Comparison of ENCODE assay signal across 8 cellular contexts in the genomic region with DNA sequence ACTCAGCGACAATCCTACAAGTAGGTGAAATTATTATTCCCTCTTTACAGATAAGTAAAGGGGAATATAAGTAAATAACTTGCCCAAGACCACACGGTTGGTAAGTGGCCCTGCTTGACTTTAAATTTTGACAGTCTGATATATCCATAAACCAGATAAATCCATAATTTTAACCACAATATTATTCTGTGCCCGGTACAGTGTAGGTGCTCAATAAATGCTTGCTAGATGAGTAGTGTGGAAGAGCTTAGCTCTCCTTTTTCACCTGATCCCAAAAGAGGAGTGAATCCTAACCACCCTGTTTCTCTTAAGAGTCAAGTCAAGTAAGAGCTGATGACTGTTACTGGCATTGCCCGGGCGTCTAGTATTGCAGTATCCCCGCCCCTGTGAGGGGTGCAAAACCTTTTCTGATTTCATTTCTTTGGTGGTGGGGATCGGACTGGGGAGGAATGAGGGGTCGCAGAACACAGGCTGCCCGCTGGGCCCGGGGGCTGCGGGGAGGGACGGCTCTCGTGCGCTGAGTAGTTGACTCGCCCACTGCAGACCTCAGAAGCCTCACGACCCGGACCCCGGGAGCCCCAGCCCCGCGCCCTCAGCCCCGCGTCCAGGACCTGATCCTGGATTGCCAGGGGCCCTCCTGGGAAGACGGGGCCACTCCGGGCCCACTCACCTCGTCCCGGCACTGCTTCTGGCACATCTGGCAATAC. TPM values are rescaled to one million over a fixed set of nuclear protein-coding genes. Genes with fewer than 3 reads are reported as not detected.
DNase-seq lines count a peak whose midpoint lies in the region; ATAC-seq and TF ChIP-seq lines count a peak whose summit lies in the region.

No MANE protein-coding gene starts in this region.

- H3K27ac ChIP-seq in 22Rv1: peak overlapping the region; percentile 80
- H3K27ac ChIP-seq in testis: peak overlapping the region; percentile 79 to 83

- H3K9me3 ChIP-seq in testis: no peaks in the 10 kb centered on the region

- H3K4me1 ChIP-seq in testis: peaks cover 12% of the 10 kb centered on the region

- no peak for TF ChIP-seq POLR2A in testis (IDR thresholded peaks at IDR 0.05)

- intact Hi-C loops in testis (cut with DNase I; ENCODE audit: low total_unique reads): no loop called here

- H3K4me3 ChIP-seq in testis: peak overlapping the region; percentile 76 to 80

- 2 to 3% methylated on average over 17 to 25 of the region's 26 CpGs for WGBS in testis, 2 donors

- ATAC-seq in GM18909 (IDR thresholded peaks at IDR 0.05; ENCODE audit: poor library complexity, unreplicated experiment): peak; percentile 20
- peak; percentile 8 for ATAC-seq in HG03139 (IDR thresholded peaks at IDR 0.05; ENCODE audit: unreplicated experiment)

- TF ChIP-seq CTCF in 22Rv1 (IDR thresholded peaks at IDR 0.05) (no peak), testis (IDR thresholded peaks at IDR 0.05) (no peak)

- no peaks in the 10 kb centered on the region for H3K27me3 ChIP-seq in testis

- H3K36me3 ChIP-seq in testis (ENCODE audit: low read depth, missing control alignments): no peaks in the 10 kb centered on the region

- peak; percentile 15 for DNase-seq in activated naive CD4-positive, alpha-beta T cell treated with anti-CD3 and anti-CD28 coated beads, Interleukin-2, amount 50 U/mL, for 16 hours
- DNase-seq in iris pigment epithelial cell (ENCODE audit: low read depth) (peak; percentile 40), testis (no peak), putamen (ENCODE audit: low spot score) (no peak), NCI-H2171 (lab: John Stamatoyannopoulos, UW) (no peak)

RNA-seq across cellular contexts. Expression of gene KIN, which starts 0.5 kb away (rescaled TPM):
- 10 to 100 TPM in 1 of 2 donors, 1 to 10 TPM in 1; 9.1 to 10.6 TPM for total RNA-seq in testis
- 8.3 TPM for polyA plus RNA-seq in testis (ENCODE audit: insufficient read depth, low read depth, low replicate concordance)

RNA-seq across cellular contexts. Expression of gene ATP5F1C, which starts 0.7 kb away (rescaled TPM):
- 100 to 1,000 TPM; 246 to 272 TPM for total RNA-seq in testis
- 186 TPM for polyA plus RNA-seq in testis (ENCODE audit: insufficient read depth, low read depth, low replicate concordance)

RNA-seq across cellular contexts. Expression of gene TAF3, which starts 31.0 kb away (rescaled TPM):
- 10 to 100 TPM; 32.8 to 33.0 TPM for total RNA-seq in testis
- 7.0 TPM for polyA plus RNA-seq in testis (ENCODE audit: insufficient read depth, low read depth, low replicate concordance)

Comparison
In these comparisons a context has a peak if more than half of its experiments do, and no peak if none do; other contexts are left out.
1. DNase-seq: peak in activated naive CD4-positive, alpha-beta T cell treated with anti-CD3 and anti-CD28 coated beads, Interleukin-2, amount 50 U/mL, for 16 hours (single experiment) and iris pigment epithelial cell (single experiment); none in testis (single experiment), putamen (single experiment) and NCI-H2171 (single experiment).